In the genomic region with DNA sequence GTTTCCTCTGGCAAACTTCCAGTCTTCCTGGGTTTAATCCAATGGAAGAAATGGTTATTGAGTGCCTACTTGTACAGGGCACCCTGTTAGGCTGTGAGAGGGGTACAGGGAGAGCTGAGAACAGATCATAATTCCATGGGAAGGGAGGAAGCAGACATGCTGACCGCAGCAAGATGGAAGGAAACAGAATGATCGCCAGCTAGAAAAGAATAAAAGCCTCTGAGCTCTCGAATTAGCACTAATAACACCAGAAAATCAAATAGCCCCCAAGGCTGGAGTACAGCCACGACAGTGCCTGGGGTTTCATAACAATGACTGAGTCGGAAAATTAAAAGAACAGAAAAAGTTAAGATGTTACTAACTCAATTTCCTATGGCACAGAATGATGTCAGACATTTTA, we compare ENCODE assay signal across 29 cellular contexts.
"Had no signal": no experiment of that assay in that cellular context is flagged by ENCODE, and none has a peak within 500 bp of the region (broad histone marks: within the 10 kb centered on the region; RNA-seq: fewer than 3 reads in every experiment).

No MANE protein-coding gene starts in this region.

- H3K4me3 ChIP-seq: ascending aorta, body of pancreas had no signal

- H3K27ac ChIP-seq: ascending aorta, body of pancreas, VCaP had no signal

- H3K4me3 Mint-ChIP-seq: activated CD4-positive, alpha-beta memory T cell treated with anti-CD3 and anti-CD28 coated beads for 36 hours; activated CD4-positive, alpha-beta T cell treated with anti-CD3 and anti-CD28 coated beads, Interleukin-2, amount 10 ng/mL, durations not matched to agents 7 days and 5 days; activated naive CD8-positive, alpha-beta T cell treated with anti-CD3 and anti-CD28 coated beads, Interleukin-2, amount 50 U/mL, for 24 hours; activated T-cell treated with anti-CD3 and anti-CD28 coated beads, Interleukin-2, amount 50 U/mL, for 4 hours; IgD-negative memory B cell had no signal

- DNase-seq: activated CD4-positive, alpha-beta memory T cell treated with anti-CD3 and anti-CD28 coated beads for 36 hours; activated CD4-positive, alpha-beta T cell treated with anti-CD3 and anti-CD28 coated beads, Interleukin-2, amount 10 ng/mL, durations not matched to agents 7 days and 5 days; activated CD4-positive, CD25-positive, alpha-beta regulatory T cell; activated CD8-positive, alpha-beta memory T cell treated with anti-CD3 and anti-CD28 coated beads for 24 hours; activated effector memory CD4-positive, alpha-beta T cell treated with anti-CD3 and anti-CD28 coated beads, Interleukin-2, amount 50 U/mL, for 16 hours; activated naive CD4-positive, alpha-beta T cell treated with Interleukin-2 at 50 U/mL for 16 hours; activated naive CD8-positive, alpha-beta T cell treated with anti-CD3 and anti-CD28 coated beads, Interleukin-2, amount 50 U/mL, for 24 hours; activated T-cell treated with anti-CD3 and anti-CD28 coated beads, Interleukin-2, amount 50 U/mL, for 4 hours; amniotic stem cell; body of pancreas; KG1; NCI-H1092; NCI-H1694; NCI-H2029; NCI-H2107; NCI-H2171 treated with DMSO at 0.1 percent for 48 hours; NCI-H226; NCI-H510A; NCI-H526 treated with DMSO at 0.1 percent for 48 hours; OCI-M1; RPMI8226; SK-N-SH; T-helper 1 cell had no signal

- H3K36me3 Mint-ChIP-seq: activated CD4-positive, alpha-beta memory T cell treated with anti-CD3 and anti-CD28 coated beads for 36 hours; activated naive CD4-positive, alpha-beta T cell treated with anti-CD3 and anti-CD28 coated beads, Interleukin-2, amount 50 U/mL, for 72 hours had no signal

- H3K27ac Mint-ChIP-seq: activated CD4-positive, alpha-beta memory T cell treated with anti-CD3 and anti-CD28 coated beads for 36 hours; activated CD4-positive, alpha-beta T cell treated with anti-CD3 and anti-CD28 coated beads, Interleukin-2, amount 10 ng/mL, durations not matched to agents 7 days and 5 days; activated naive CD4-positive, alpha-beta T cell treated with anti-CD3 and anti-CD28 coated beads, Interleukin-2, amount 50 U/mL, for 72 hours; activated naive CD8-positive, alpha-beta T cell treated with anti-CD3 and anti-CD28 coated beads, Interleukin-2, amount 50 U/mL, for 24 hours; IgD-negative memory B cell had no signal

- H3K27me3 Mint-ChIP-seq: activated CD4-positive, alpha-beta memory T cell treated with anti-CD3 and anti-CD28 coated beads for 36 hours; activated CD4-positive, alpha-beta T cell treated with anti-CD3 and anti-CD28 coated beads, Interleukin-2, amount 10 ng/mL, durations not matched to agents 7 days and 5 days; activated naive CD8-positive, alpha-beta T cell treated with anti-CD3 and anti-CD28 coated beads, Interleukin-2, amount 50 U/mL, for 24 hours; IgD-negative memory B cell had no signal

- H3K9me3 Mint-ChIP-seq: activated CD4-positive, alpha-beta memory T cell treated with anti-CD3 and anti-CD28 coated beads for 36 hours; activated CD4-positive, alpha-beta T cell treated with anti-CD3 and anti-CD28 coated beads, Interleukin-2, amount 10 ng/mL, durations not matched to agents 7 days and 5 days; activated naive CD4-positive, alpha-beta T cell treated with anti-CD3 and anti-CD28 coated beads, Interleukin-2, amount 50 U/mL, for 72 hours; activated naive CD8-positive, alpha-beta T cell treated with anti-CD3 and anti-CD28 coated beads, Interleukin-2, amount 50 U/mL, for 24 hours; activated T-cell treated with anti-CD3 and anti-CD28 coated beads, Interleukin-2, amount 50 U/mL, for 4 hours; IgD-negative memory B cell had no signal

- H3K27me3 ChIP-seq: ascending aorta, body of pancreas had no signal

- ATAC-seq: activated naive CD4-positive, alpha-beta T cell treated with anti-CD3 and anti-CD28 coated beads, Interleukin-2, amount 50 U/mL, for 72 hours; activated naive CD8-positive, alpha-beta T cell treated with anti-CD3 and anti-CD28 coated beads, Interleukin-2, amount 50 U/mL, for 24 hours; activated T-cell treated with anti-CD3 and anti-CD28 coated beads, Interleukin-2, amount 50 U/mL, for 4 hours; body of pancreas; Panc1; Right ventricle myocardium inferior had no signal

- H3K9me3 ChIP-seq: ascending aorta, body of pancreas, SK-N-SH had no signal
